ENCODE assay signal across 9 cellular contexts in genomic region chr3:94704467-94704866, GRCh38.
"Had no signal": no experiment of that assay in that cellular context is flagged by ENCODE, and none has a peak within 500 bp of the region (broad histone marks: within the 10 kb centered on the region; RNA-seq: fewer than 3 reads in every experiment).

No MANE protein-coding gene starts in this region.

- H3K4me3 ChIP-seq: GM23338, HAP-1, K562 had no signal

- H3K9me3 ChIP-seq: HAP-1 had no signal

- DNase-seq: HFFc6, IMR-90 had no signal

- FAIRE-seq: H1, H54, HTR-8/SVneo, K562 had no signal

- ATAC-seq: GM23338, HCT116, K562 had no signal

- H3K4me2 ChIP-seq: GM23338 had no signal

- H2AFZ ChIP-seq: GM23338 had no signal

- H3K36me3 ChIP-seq: HAP-1 had no signal

- H3K4me1 ChIP-seq: HAP-1 had no signal
